Comparison of ENCODE assay signal across 1 cellular context in the genomic region with DNA sequence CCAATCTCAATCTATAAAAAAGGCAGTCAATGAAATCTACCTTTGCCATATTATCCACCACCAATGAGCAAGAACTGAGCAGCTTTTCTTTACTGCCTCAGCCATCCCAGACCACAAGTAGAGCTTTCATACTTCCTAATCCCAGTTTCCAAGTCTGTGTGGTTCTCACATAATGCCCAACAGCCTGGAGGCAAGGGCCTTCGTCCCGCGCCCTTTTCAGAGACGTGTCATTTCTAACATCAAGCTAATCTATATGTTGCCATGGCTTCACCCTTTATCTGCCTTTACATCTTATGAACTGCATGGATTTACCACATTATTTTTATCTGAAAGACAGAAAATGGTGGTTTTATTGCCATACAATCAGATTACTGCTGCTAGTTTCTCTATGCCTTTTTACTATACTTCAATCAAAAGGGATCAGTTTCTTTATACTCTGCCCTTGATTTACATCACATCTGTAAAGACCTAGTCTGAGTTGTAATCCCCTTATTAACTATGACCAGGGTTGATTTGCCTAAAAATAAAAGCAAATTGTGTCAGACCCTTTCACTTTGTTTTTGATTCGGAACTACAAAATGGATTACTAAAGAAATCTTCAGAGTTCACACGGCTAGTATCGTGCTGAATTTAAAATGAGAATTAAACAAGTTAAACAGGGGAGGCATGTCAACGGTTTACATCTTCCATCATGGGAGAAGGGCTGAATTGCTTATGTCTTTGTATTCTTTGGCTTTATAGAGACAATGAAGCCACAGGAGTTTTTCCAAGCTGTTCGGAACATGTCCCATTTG.
TF ChIP-seq lines count a peak whose summit lies in the region.

No MANE protein-coding gene starts in this region.

TF ChIP-seq in H1, 55 proteins besides CTCF, POLR2A, EP300 and RAD21:
- TF ChIP-seq CHD1 (IDR thresholded peaks at IDR 0.05; ENCODE audit: low read depth, low read length), result no peak
- no peak for TF ChIP-seq CEBPB (IDR thresholded peaks at IDR 0.05; ENCODE audit: low read depth, low read length)
- TF ChIP-seq TEAD4 (IDR thresholded peaks at IDR 0.05; ENCODE audit: low read depth, low read length), result no peak
- TF ChIP-seq YY1 (IDR thresholded peaks at IDR 0.05; ENCODE audit: low read depth, low read length), result no peak
- no peak for TF ChIP-seq HDAC2 (IDR thresholded peaks at IDR 0.05; ENCODE audit: borderline replicate concordance in 1 of 2, low read depth in 2 of 2, low read length in 2 of 2)
- no peak for TF ChIP-seq SIN3A (conservative IDR thresholded peaks at IDR 0.05 in 1 of 2, IDR thresholded peaks at IDR 0.05 in 1 of 2; ENCODE audit: low read depth in 1 of 2, low read length in 2 of 2)
- no peak for TF ChIP-seq POLR2AphosphoS5 (IDR thresholded peaks at IDR 0.05; ENCODE audit: low read depth, low read length)
- no peak for TF ChIP-seq CHD2 (IDR thresholded peaks at IDR 0.05; ENCODE audit: low read length)
- TF ChIP-seq, protein P1, sequence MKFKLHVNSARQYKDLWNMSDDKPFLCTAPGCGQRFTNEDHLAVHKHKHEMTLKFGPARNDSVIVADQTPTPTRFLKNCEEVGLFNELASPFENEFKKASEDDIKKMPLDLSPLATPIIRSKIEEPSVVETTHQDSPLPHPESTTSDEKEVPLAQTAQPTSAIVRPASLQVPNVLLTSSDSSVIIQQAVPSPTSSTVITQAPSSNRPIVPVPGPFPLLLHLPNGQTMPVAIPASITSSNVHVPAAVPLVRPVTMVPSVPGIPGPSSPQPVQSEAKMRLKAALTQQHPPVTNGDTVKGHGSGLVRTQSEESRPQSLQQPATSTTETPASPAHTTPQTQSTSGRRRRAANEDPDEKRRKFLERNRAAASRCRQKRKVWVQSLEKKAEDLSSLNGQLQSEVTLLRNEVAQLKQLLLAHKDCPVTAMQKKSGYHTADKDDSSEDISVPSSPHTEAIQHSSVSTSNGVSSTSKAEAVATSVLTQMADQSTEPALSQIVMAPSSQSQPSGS (IDR thresholded peaks at IDR 0.05; ENCODE audit: low read length), result no peak
- TF ChIP-seq TCF12 (IDR thresholded peaks at IDR 0.05; ENCODE audit: low read depth, low read length), result no peak
- TF ChIP-seq POU5F1 (IDR thresholded peaks at IDR 0.05; ENCODE audit: low read depth, low read length), result no peak
